24 cellular contexts compared by ENCODE assay signal in the genomic region with DNA sequence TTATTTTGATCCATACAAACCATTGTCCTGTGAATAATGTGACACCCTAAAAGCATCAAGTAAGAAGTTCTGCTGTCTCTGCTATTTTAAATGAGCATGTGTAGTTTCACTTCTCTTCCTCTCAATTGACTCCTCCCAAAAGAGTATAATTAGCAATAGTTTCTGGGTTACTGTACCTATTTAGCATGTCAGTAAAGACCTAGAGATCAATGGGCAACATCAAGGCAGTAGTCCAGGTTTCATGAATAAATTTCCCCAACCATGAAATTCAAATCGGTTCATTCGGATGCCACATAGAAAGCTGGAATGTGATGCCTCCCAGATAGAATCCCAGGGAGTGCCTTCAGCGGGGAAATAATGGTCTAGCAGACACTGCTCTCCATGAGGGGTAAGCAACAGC.
A peak's percentile ranks its signal among the peaks of the same experiment; 100 is the strongest.
DNase-seq lines count a peak whose midpoint lies in the region; ATAC-seq, FAIRE-seq and TF ChIP-seq lines count a peak whose summit lies in the region.
"Had no signal": no experiment of that assay in that cellular context is flagged by ENCODE, and none has a peak within 500 bp of the region (broad histone marks: within the 10 kb centered on the region; RNA-seq: fewer than 3 reads in every experiment).

No MANE protein-coding gene starts in this region.

- H3K4me1 ChIP-seq in trophoblast cell (ENCODE audit: control insufficient read depth in 1 of 2, insufficient read depth in 2 of 2, low read length in 2 of 2), result no peaks in the 10 kb centered on the region
- H3K4me1 ChIP-seq: testis had no signal

- H2BK5ac ChIP-seq in trophoblast cell (ENCODE audit: low read depth, low read length, poor library complexity), result no peak overlapping the region

- H4K91ac ChIP-seq in trophoblast cell (ENCODE audit: low read depth, low read length), result no peak overlapping the region

- H2AK5ac ChIP-seq in trophoblast cell (ENCODE audit: low read length), result no peak overlapping the region

- H3K4ac ChIP-seq in trophoblast cell (ENCODE audit: low read depth, low read length), result no peak overlapping the region

- H2AFZ ChIP-seq in trophoblast cell (ENCODE audit: insufficient read depth, low read length, poor library complexity), result no peak overlapping the region

- H2BK12ac ChIP-seq in trophoblast cell (ENCODE audit: low read length), result no peak overlapping the region

- H3K79me2 ChIP-seq in trophoblast cell (ENCODE audit: control insufficient read depth, insufficient read depth, low read length, poor library complexity), result no peaks in the 10 kb centered on the region

- H3K9ac ChIP-seq in trophoblast cell (ENCODE audit: low read length), result no peak overlapping the region
- H3K9ac ChIP-seq: BLaER1 treated with 17β-estradiol and CSF1 and Interleukin-3, amounts not matched to agents 10 nM and 100 nM had no signal

- H3K4me2 ChIP-seq in trophoblast cell (ENCODE audit: low read length), result no peak overlapping the region

- H3K9me3 ChIP-seq in trophoblast cell (ENCODE audit: insufficient read depth, low read depth, low read length), result no peaks in the 10 kb centered on the region
- H3K9me3 ChIP-seq: BLaER1 treated with 17β-estradiol and CSF1 and Interleukin-3, amounts not matched to agents 10 nM and 100 nM; neutrophil; testis had no signal

- no peak for TF ChIP-seq POLR2A in GM12891 (IDR thresholded peaks at IDR 0.05; ENCODE audit: low read depth, low read length)

- no peak overlapping the region for H2BK120ac ChIP-seq in trophoblast cell (ENCODE audit: insufficient read depth, low read length, poor library complexity)

- H3K79me1 ChIP-seq in trophoblast cell (ENCODE audit: low read length), result no peaks in the 10 kb centered on the region

- no peaks in the 10 kb centered on the region for H3K27me3 ChIP-seq in trophoblast cell (ENCODE audit: insufficient read depth, low read length)
- H3K27me3 ChIP-seq: BLaER1 treated with 17β-estradiol and CSF1 and Interleukin-3, amounts not matched to agents 10 nM and 100 nM; neutrophil; testis had no signal

- FAIRE-seq in GM12891 (lab: Jason Lieb, UNC), result no peak

- no peak for DNase-seq in GM12891 (ENCODE audit: insufficient read length, low spot score)
- peak; percentile 11 for DNase-seq in MV-4-11 (lab: John Stamatoyannopoulos, UW)
- DNase-seq in NCI-H1417 (lab: John Stamatoyannopoulos, UW), result no peak
- DNase-seq in trophoblast cell, result no peak
- DNase-seq in islet precursor cell, result no peak
- DNase-seq: 8988T; activated CD4-positive, alpha-beta memory T cell treated with anti-CD3 and anti-CD28 coated beads for 36 hours; activated naive CD8-positive, alpha-beta T cell treated with anti-CD3 and anti-CD28 coated beads, Interleukin-2, amount 10 ng/mL, durations not matched to agents 7 days and 5 days; activated T-cell treated with anti-CD3 and anti-CD28 coated beads, Interleukin-2, amount 50 U/mL, for 4 hours; caudate nucleus; DMS53; effector memory CD8-positive, alpha-beta T cell; hippocampal formation; left cardiac atrium; midbrain; NCI-H2081; NCI-H526; stimulated activated CD4-positive, alpha-beta T cell treated with anti-CD3 and anti-CD28 coated beads, Interleukin-4, amount 100 ng/mL, for 24 hours; testis had no signal

- H4K12ac ChIP-seq in trophoblast cell (ENCODE audit: low read depth, low read length), result no peak overlapping the region

- no peak overlapping the region for H3K23ac ChIP-seq in trophoblast cell (ENCODE audit: low read length)

- no peak overlapping the region for H4K8ac ChIP-seq in trophoblast cell (ENCODE audit: low read depth, low read length)

- H3K4me3 ChIP-seq in trophoblast cell (ENCODE audit: low read depth, low read length), result no peak overlapping the region
- H3K4me3 ChIP-seq: BLaER1 treated with 17β-estradiol and CSF1 and Interleukin-3, amounts not matched to agents 10 nM and 100 nM; testis had no signal

- no peaks in the 10 kb centered on the region for H3K36me3 ChIP-seq in trophoblast cell (ENCODE audit: control insufficient read depth in 1 of 2, insufficient read depth in 2 of 2, low read length in 2 of 2)
- H3K36me3 ChIP-seq: BLaER1 treated with 17β-estradiol and CSF1 and Interleukin-3, amounts not matched to agents 10 nM and 100 nM; neutrophil had no signal

- no CpG with 5 or more reads among the region's 3 CpGs for WGBS in trophoblast cell (ENCODE audit: extremely low coverage, insufficient coverage, insufficient read length)

- no peak overlapping the region for H3K18ac ChIP-seq in trophoblast cell (ENCODE audit: low read length)

- ATAC-seq in GM21360 (IDR thresholded peaks at IDR 0.05; ENCODE audit: unreplicated experiment) (peak; percentile 74), HG03060 (IDR thresholded peaks at IDR 0.05; ENCODE audit: low read depth, unreplicated experiment) (peak; percentile 88), GM21825 (IDR thresholded peaks at IDR 0.05; ENCODE audit: unreplicated experiment) (no peak)
- ATAC-seq: activated T-cell treated with anti-CD3 and anti-CD28 coated beads, Interleukin-2, amount 50 U/mL, for 4 hours; effector memory CD8-positive, alpha-beta T cell; left cardiac atrium had no signal

- H3K27ac ChIP-seq in trophoblast cell (ENCODE audit: low read depth, low read length), result no peak overlapping the region
- H3K27ac ChIP-seq: BLaER1 treated with 17β-estradiol and CSF1 and Interleukin-3, amounts not matched to agents 10 nM and 100 nM; neutrophil; testis had no signal

- H3K14ac ChIP-seq in trophoblast cell (ENCODE audit: low read length), result no peak overlapping the region

TF ChIP-seq in GM12891, 5 proteins besides CTCF, POLR2A, EP300 and RAD21:
- peak; percentile 66 for TF ChIP-seq SPI1 (IDR thresholded peaks at IDR 0.05; ENCODE audit: low read depth, low read length)
- no peak for TF ChIP-seq TAF1 (IDR thresholded peaks at IDR 0.05; ENCODE audit: low read depth, low read length)
TF ChIP-seq in GM12891: peak in this region for 1.
